In the genomic region with DNA sequence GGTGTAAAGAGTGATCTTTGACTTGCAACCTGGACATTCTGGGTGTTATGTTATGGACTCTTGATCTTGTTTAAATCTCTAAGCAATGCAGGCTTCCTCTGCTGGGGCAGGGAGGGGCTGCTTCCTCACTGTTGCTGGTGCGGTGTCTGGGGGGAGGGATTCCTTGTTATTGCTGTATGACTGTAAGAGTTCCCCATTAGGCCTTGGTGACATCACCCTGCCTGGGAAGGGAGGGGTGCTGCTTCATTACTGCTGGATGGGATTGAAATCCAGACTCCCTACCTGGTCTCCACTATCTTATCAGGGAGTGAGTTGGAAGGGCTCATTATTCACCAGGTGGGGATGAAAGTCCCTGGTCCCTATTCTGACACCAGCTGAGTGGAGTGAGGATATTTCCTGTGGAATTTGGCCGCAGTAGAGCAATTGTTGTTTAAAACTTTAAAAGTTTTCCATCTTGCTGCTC, we compare ENCODE assay signal across 8 cellular contexts. TPM values are rescaled to one million over a fixed set of nuclear protein-coding genes. Genes with fewer than 3 reads are reported as not detected.
DNase-seq lines count a peak whose midpoint lies in the region; ATAC-seq and TF ChIP-seq lines count a peak whose summit lies in the region.

No MANE protein-coding gene starts in this region.

- peaks cover 22% of the 10 kb centered on the region for H3K36me3 Mint-ChIP-seq in T-cell
- H3K36me3 Mint-ChIP-seq in nephron (ENCODE audit: low read depth): peaks cover 5% of the 10 kb centered on the region

- POLR2A ChIA-PET in T-cell (lab: Charles Lee): interaction anchor here (0.6 to 0.7 kb wide), 3 partner anchors 19 to 295 kb away, joined by 5 to 7 read pairs (median 6); no protein-coding TSS in a partner anchor

- TF ChIP-seq CTCF in GM13976 (IDR thresholded peaks at IDR 0.05; ENCODE audit: borderline replicate concordance, control extremely low read depth, extremely low read depth, insufficient read depth, missing control alignments) (no peak), nephron (IDR thresholded peaks at IDR 0.05; ENCODE audit: unreplicated experiment in 3 of 3) (no peak)

- peak; percentile 42 for DNase-seq in GM13976 (ENCODE audit: low spot score)
- DNase-seq in T-cell: peak in 12 of 34 experiments; percentile 18 to 52 (median 22)
- peak; percentile 39 to 81 for DNase-seq in erythroblast (lab: John Stamatoyannopoulos, UW)
- DNase-seq in activated gamma-delta T cell treated with Interleukin-2 at 50 U/mL for 16 hours: no peak
- DNase-seq in epidermal melanocyte (ENCODE audit: insufficient read length, low spot score): no peak

- no peak for TF ChIP-seq POLR2A in erythroblast (IDR thresholded peaks at IDR 0.05; ENCODE audit: low read length)

- ATAC-seq in T-cell (replicated peaks in 1 of 4) (peak; percentile 52 to 68 (median 62)), GM18519 (IDR thresholded peaks at IDR 0.05; ENCODE audit: low FRiP score, unreplicated experiment) (no peak), HG03571 (IDR thresholded peaks at IDR 0.05; ENCODE audit: unreplicated experiment) (no peak)

- H3K4me1 Mint-ChIP-seq in T-cell: peaks cover 65 to 80% (median 75%) of the 10 kb centered on the region in 3 donors
- peaks cover 22% of the 10 kb centered on the region for H3K4me1 Mint-ChIP-seq in nephron

- H3K4me3 Mint-ChIP-seq in T-cell: peak overlapping the region; percentile 38 to 74 (median 62)
- no peak overlapping the region for H3K4me3 Mint-ChIP-seq in nephron

- CTCF ChIA-PET in T-cell (lab: Charles Lee): no interaction called here

- in situ Hi-C loops in GM13976 (cut with MboI; ENCODE audit: low sequenced_read_pairs, unreplicated experiment): no loop called here

- H3K9me3 Mint-ChIP-seq in T-cell (no peaks in the 10 kb centered on the region), nephron (no peaks in the 10 kb centered on the region)

- H3K27ac Mint-ChIP-seq in T-cell (peak overlapping the region; percentile 90 to 96), nephron (peak overlapping the region; percentile 13 to 35 (median 18))

- H3K27me3 Mint-ChIP-seq in T-cell: no peaks in the 10 kb centered on the region
- no peaks in the 10 kb centered on the region for H3K27me3 Mint-ChIP-seq in nephron (ENCODE audit: low read depth)

RNA-seq across cellular contexts. Expression of gene OGDH, which starts 8.8 kb away (rescaled TPM):
- 100 to 1,000 TPM in 3 of 5 donors, 10 to 100 TPM in 2; 58.9 to 113 (median 108) TPM for total RNA-seq in T-cell

RNA-seq across cellular contexts. Expression of gene TMED4, which starts 33.1 kb away (rescaled TPM):
- 100 to 1,000 TPM in 1 of 5 donors, 10 to 100 TPM in 4; 84.5 to 106 (median 93.1) TPM for total RNA-seq in T-cell

RNA-seq across cellular contexts. Expression of gene DDX56, which starts 41.5 kb away (rescaled TPM):
- total RNA-seq in T-cell: 100 to 1,000 TPM in 4 of 5 donors, 10 to 100 TPM in 1; 97.5 to 118 (median 107) TPM

Comparison
In these comparisons a context has a peak if more than half of its experiments do, and no peak if none do; other contexts are left out.
1. DNase-seq: peak in GM13976 (single experiment) and erythroblast (2 of 2); none in activated gamma-delta T cell treated with Interleukin-2 at 50 U/mL for 16 hours (single experiment) and epidermal melanocyte (single experiment).
2. ATAC-seq: peak in T-cell (4 of 4); none in GM18519 (single experiment) and HG03571 (single experiment).
3. H3K4me3 Mint-ChIP-seq: peak in T-cell (3 of 3); none in nephron (0 of 3).